In the genomic region with DNA sequence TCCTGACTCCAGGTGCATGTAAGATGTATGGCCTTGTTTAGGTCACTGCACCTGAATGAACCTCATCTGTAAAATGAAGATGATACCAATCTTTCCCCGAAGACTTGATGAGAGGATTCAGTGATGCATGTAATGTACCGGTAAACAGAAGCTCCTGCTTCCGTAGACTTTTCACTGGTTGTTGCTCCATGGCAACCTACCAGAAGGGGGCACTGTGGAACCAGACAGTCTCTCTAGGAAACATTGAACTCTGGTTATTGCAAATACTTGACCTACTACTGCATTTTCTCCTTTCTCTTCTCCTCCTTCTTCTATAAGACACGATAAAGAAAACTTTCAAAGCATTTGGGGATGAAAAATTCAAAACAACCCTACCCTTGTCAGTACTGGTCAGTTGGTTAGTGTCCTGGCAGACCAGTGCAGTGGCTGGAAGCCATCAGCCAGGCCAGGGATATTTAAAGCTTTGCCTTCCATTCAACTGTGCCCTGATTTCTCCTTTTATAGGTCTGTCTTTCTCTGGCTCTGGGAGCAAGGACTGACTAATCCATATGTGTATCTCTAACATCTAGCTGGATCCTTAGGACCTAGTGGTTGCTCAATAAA, we compare ENCODE assay signal across 9 cellular contexts.
DNase-seq lines count a peak whose midpoint lies in the region; ATAC-seq, FAIRE-seq and TF ChIP-seq lines count a peak whose summit lies in the region.
"Had no signal": no experiment of that assay in that cellular context is flagged by ENCODE, and none has a peak within 500 bp of the region (broad histone marks: within the 10 kb centered on the region; RNA-seq: fewer than 3 reads in every experiment).

No MANE protein-coding gene starts in this region.

- H4K20me1 ChIP-seq in HCT116 (ENCODE audit: insufficient read depth) (no peaks in the 10 kb centered on the region), PC-3 (ENCODE audit: low read length) (no peaks in the 10 kb centered on the region)

- H3K36me3 ChIP-seq in HCT116 (ENCODE audit: control insufficient read depth in 1 of 2, insufficient read depth in 2 of 2, low read length in 2 of 2): no peaks in the 10 kb centered on the region
- H3K36me3 ChIP-seq in PC-3 (ENCODE audit: low read depth, low read length): no peaks in the 10 kb centered on the region
- no peaks in the 10 kb centered on the region for H3K36me3 ChIP-seq in small intestine (ENCODE audit: control insufficient read depth in 2 of 2, insufficient read depth in 2 of 2, low read length in 2 of 2)
- no peaks in the 10 kb centered on the region for H3K36me3 ChIP-seq in effector memory CD4-positive, alpha-beta T cell (ENCODE audit: control insufficient read depth, insufficient read depth, low read length)

- CTCF ChIA-PET in HCT116 (lab: Charles Lee) (no interaction called here), PC-3 (lab: Charles Lee) (no interaction called here)

- H3K9me3 Mint-ChIP-seq in natural killer cell: peaks cover 1 to 10% of the 10 kb centered on the region in 2 donors

- H3K4me1 Mint-ChIP-seq in natural killer cell: no peaks in the 10 kb centered on the region
- H3K4me1 Mint-ChIP-seq: activated B cell treated with CpG ODN at 0.5 μM for 24 hours had no signal

- no peak for FAIRE-seq in small intestine (lab: Jason Lieb, UNC)

- ATAC-seq in HCT116 (no peak), PC-3 (no peak), natural killer cell (no peak), GM19023 (IDR thresholded peaks at IDR 0.05; ENCODE audit: unreplicated experiment) (no peak)

- H3K27ac Mint-ChIP-seq in natural killer cell: no peak overlapping the region
- H3K27ac Mint-ChIP-seq: activated B cell treated with CpG ODN at 0.5 μM for 24 hours had no signal

- 17 to 30% (median 29%) methylated on average over 4 of the region's 4 CpGs for WGBS in small intestine, 3 donors

- peak in 2 of 3 experiments; percentile 8 to 34; a peak in 1 of 6 replicates for TF ChIP-seq CTCF in HCT116 (IDR thresholded peaks at IDR 0.05 in 2 of 3, conservative IDR thresholded peaks at IDR 0.05 in 1 of 3; ENCODE audit: borderline replicate concordance in 1 of 3, insufficient read depth in 1 of 3, low read depth in 2 of 3, low read length in 2 of 3)
- peak; percentile 43 for TF ChIP-seq CTCF in PC-3 (conservative IDR thresholded peaks at IDR 0.05; ENCODE audit: low read depth, low read length)
- peak; percentile 86 for TF ChIP-seq CTCF in fibroblast of the aortic adventitia (IDR thresholded peaks at IDR 0.05; ENCODE audit: insufficient read depth, low read length)
- TF ChIP-seq CTCF in natural killer cell (IDR thresholded peaks at IDR 0.05): no peak

- H3K4me2 ChIP-seq in HCT116 (ENCODE audit: low read length): no peak overlapping the region
- no peak overlapping the region for H3K4me2 ChIP-seq in PC-3 (ENCODE audit: low read length)

- TF ChIP-seq RAD21 in HCT116 (IDR thresholded peaks at IDR 0.05; ENCODE audit: low read depth): no peak

- H3K79me2 ChIP-seq in HCT116 (ENCODE audit: insufficient read depth, low read length) (no peaks in the 10 kb centered on the region), PC-3 (ENCODE audit: low read length) (no peaks in the 10 kb centered on the region)

- no peaks in the 10 kb centered on the region for H3F3A ChIP-seq in PC-3 (ENCODE audit: low read length, unreplicated experiment)

- H3K9me3 ChIP-seq in HCT116 (ENCODE audit: control insufficient read depth in 1 of 2, insufficient read depth in 1 of 2, low read depth in 1 of 2, low read length in 2 of 2) (peaks cover 6 to 18% of the 10 kb centered on the region in 2 experiments; a peak in 2 of 4 replicates), PC-3 (ENCODE audit: low read length) (no peaks in the 10 kb centered on the region), small intestine (ENCODE audit: control insufficient read depth, low read depth) (no peaks in the 10 kb centered on the region)
- no peaks in the 10 kb centered on the region for H3K9me3 ChIP-seq in effector memory CD4-positive, alpha-beta T cell (ENCODE audit: control insufficient read depth, low read length)

- TF ChIP-seq POLR2A in HCT116 (IDR thresholded peaks at IDR 0.05; ENCODE audit: borderline replicate concordance, extremely low read depth, insufficient read depth, insufficient read length): no peak

- BruUV-seq in HCT116 (replicated peaks; lab: Mats Ljungman, UMichigan) (no TSS peak), PC-3 (replicated peaks; lab: Mats Ljungman, UMichigan) (no TSS peak)

- H3K27ac ChIP-seq in HCT116 (ENCODE audit: low read depth, low read length): no peak overlapping the region
- H3K27ac ChIP-seq in PC-3 (ENCODE audit: low read length): no peak overlapping the region
- H3K27ac ChIP-seq in small intestine (ENCODE audit: low read depth in 1 of 2, low read length in 1 of 2): no peak overlapping the region
- no peak overlapping the region for H3K27ac ChIP-seq in effector memory CD4-positive, alpha-beta T cell (ENCODE audit: insufficient read depth, low read length, poor library complexity, severe bottlenecking)

- intact Hi-C loops in HCT116 (cut with micrococcal nuclease) (no loop called here), PC-3 (cut with micrococcal nuclease) (loop anchor here (10.0 kb wide), 1 partner anchor 166 kb away; no protein-coding TSS in a partner anchor), natural killer cell (cut with micrococcal nuclease) (no loop called here)

- H2AFZ ChIP-seq in HCT116 (ENCODE audit: low read depth, low read length, poor library complexity, severe bottlenecking) (no peak overlapping the region), PC-3 (ENCODE audit: low read length) (no peak overlapping the region)

- H3K4me1 ChIP-seq in HCT116 (ENCODE audit: control insufficient read depth in 1 of 2, insufficient read depth in 2 of 2, low read length in 2 of 2): no peaks in the 10 kb centered on the region
- no peaks in the 10 kb centered on the region for H3K4me1 ChIP-seq in PC-3 (ENCODE audit: insufficient read depth, low read length)
- H3K4me1 ChIP-seq in small intestine (ENCODE audit: control insufficient read depth in 2 of 2, insufficient read depth in 1 of 2, low read depth in 1 of 2, low read length in 1 of 2): no peaks in the 10 kb centered on the region
- H3K4me1 ChIP-seq in effector memory CD4-positive, alpha-beta T cell (ENCODE audit: control insufficient read depth, insufficient read depth, low read length, poor library complexity, severe bottlenecking): no peaks in the 10 kb centered on the region

- H3K27me3 Mint-ChIP-seq in natural killer cell (ENCODE audit: low read depth in 2 of 2): no peaks in the 10 kb centered on the region
- H3K27me3 Mint-ChIP-seq: activated B cell treated with CpG ODN at 0.5 μM for 24 hours had no signal

- H3K36me3 Mint-ChIP-seq in natural killer cell: no peaks in the 10 kb centered on the region

- H3K27me3 ChIP-seq in HCT116 (ENCODE audit: insufficient read depth, low read length): no peaks in the 10 kb centered on the region
- H3K27me3 ChIP-seq in PC-3 (ENCODE audit: low read length): no peaks in the 10 kb centered on the region
- no peaks in the 10 kb centered on the region for H3K27me3 ChIP-seq in small intestine (ENCODE audit: control insufficient read depth in 2 of 2, insufficient read depth in 2 of 2, low read length in 2 of 2)
- no peaks in the 10 kb centered on the region for H3K27me3 ChIP-seq in effector memory CD4-positive, alpha-beta T cell (replicated peaks; ENCODE audit: control insufficient read depth, insufficient read depth, low read length, poor library complexity, severe bottlenecking)

- H3K9me2 ChIP-seq in HCT116 (ENCODE audit: insufficient read depth) (no peaks in the 10 kb centered on the region), PC-3 (replicated peaks; ENCODE audit: low read length) (no peaks in the 10 kb centered on the region)

- RAD21 ChIA-PET in HCT116 (lab: Charles Lee; ENCODE audit: low non-redundant PET in 1 of 2, low total read pairs in 2 of 2, uncharacterized antibody in 2 of 2, unreplicated experiment in 2 of 2): no interaction called here

- H3K4me3 ChIP-seq in HCT116 (replicated peaks in 1 of 2; ENCODE audit: low read depth in 1 of 2, low read length in 2 of 2) (no peak overlapping the region), PC-3 (ENCODE audit: low read length) (no peak overlapping the region), fibroblast of the aortic adventitia (ENCODE audit: low read depth, low read length) (no peak overlapping the region), small intestine (ENCODE audit: low read depth in 1 of 2, low read length in 2 of 2) (no peak overlapping the region)
- H3K4me3 ChIP-seq in effector memory CD4-positive, alpha-beta T cell (ENCODE audit: insufficient read depth, low read depth, low read length, poor library complexity, severe bottlenecking): no peak overlapping the region

- DNase-seq in DMS53 treated with DMSO at 0.1 percent for 48 hours (lab: John Stamatoyannopoulos, UW; ENCODE audit: unreplicated experiment) (peak; percentile 79), HCT116 (ENCODE audit: low read depth, low spot score) (no peak), PC-3 (peak; percentile 21), fibroblast of the aortic adventitia (ENCODE audit: low read depth) (peak; percentile 74), small intestine (peak; percentile 48), natural killer cell (no peak)
- no peak for DNase-seq in effector memory CD4-positive, alpha-beta T cell
- DNase-seq: activated B cell treated with CpG ODN at 0.5 μM for 24 hours had no signal

- POLR2A ChIA-PET in HCT116 (lab: Charles Lee) (no interaction called here), PC-3 (lab: Charles Lee; ENCODE audit: unreplicated experiment) (no interaction called here)

- H3K9ac ChIP-seq in HCT116 (ENCODE audit: low read length) (no peak overlapping the region), PC-3 (ENCODE audit: low read length) (no peak overlapping the region)

- no peak overlapping the region for H3K4me3 Mint-ChIP-seq in natural killer cell
- H3K4me3 Mint-ChIP-seq: activated B cell treated with CpG ODN at 0.5 μM for 24 hours had no signal

Comparison
In these comparisons a context has a peak if more than half of its experiments do, and no peak if none do; other contexts are left out.
1. DNase-seq: peak in DMS53 treated with DMSO at 0.1 percent for 48 hours (single experiment), PC-3 (single experiment), fibroblast of the aortic adventitia (single experiment) and small intestine (single experiment); none in HCT116 (single experiment), natural killer cell (single experiment) and effector memory CD4-positive, alpha-beta T cell (0 of 3).